1 cellular context compared by ENCODE assay signal in the genomic region with DNA sequence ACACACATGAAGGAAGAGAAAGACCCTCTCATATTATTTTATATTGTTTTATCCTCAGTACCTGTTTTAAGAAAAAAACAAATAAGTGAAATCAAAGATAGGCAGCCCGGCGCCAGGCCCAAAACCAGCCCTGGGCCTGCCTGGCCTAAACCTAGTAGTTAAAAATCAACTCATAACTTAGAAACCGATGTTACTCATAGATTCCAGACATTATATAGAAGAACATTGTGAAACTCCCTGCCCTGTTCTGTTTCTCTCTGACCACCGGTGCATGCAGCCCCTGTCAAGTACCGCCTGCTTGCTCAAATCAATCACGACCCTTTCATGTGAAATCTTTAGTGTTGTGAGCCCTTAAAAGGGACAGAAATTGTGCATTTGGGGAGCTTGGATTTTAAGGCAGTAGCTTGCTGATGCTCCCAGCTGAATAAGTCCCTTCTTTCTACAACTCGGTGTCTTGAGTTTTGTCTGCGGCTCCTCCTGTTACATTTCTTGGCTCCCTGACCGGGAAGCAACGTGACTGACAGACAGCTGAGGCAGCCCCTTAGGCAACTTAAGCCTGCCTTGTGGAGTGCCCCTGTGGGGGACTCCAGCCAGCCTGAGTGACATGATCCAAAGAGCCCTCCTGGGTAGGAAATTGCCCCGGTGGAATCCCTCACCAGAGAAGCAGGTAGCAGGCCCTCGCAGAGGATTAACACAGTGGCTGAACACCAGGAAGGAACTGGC.
TF ChIP-seq lines count a peak whose summit lies in the region.
"Not testable (repeated sequence)": the region's sequence is repeated elsewhere in the genome, so short reads cannot be mapped to it uniquely, and the experiment has no call there.

No MANE protein-coding gene starts in this region.

TF ChIP-seq in HepG2, 621 proteins besides CTCF, POLR2A, EP300 and RAD21 (continued from another document):
- peak; percentile 47 for TF ChIP-seq FOSL2 (CRISPR knock-in tag; IDR thresholded peaks at IDR 0.05)
- TF ChIP-seq ZFY (CRISPR knock-in tag; IDR thresholded peaks at IDR 0.05), result peak; percentile 55
- 0 out of 2 replicates have a peak, but pooled peaks have one; percentile 26 for TF ChIP-seq RFXAP (CRISPR knock-in tag; IDR thresholded peaks at IDR 0.05; ENCODE audit: borderline replicate concordance)
- peak; percentile 24; the same call in 1 of the 2 replicates for TF ChIP-seq PHF8 (CRISPR knock-in tag; IDR thresholded peaks at IDR 0.05)
- TF ChIP-seq, protein P1, sequence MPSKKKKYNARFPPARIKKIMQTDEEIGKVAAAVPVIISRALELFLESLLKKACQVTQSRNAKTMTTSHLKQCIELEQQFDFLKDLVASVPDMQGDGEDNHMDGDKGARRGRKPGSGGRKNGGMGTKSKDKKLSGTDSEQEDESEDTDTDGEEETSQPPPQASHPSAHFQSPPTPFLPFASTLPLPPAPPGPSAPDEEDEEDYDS (CRISPR knock-in tag; IDR thresholded peaks at IDR 0.05), result peak; percentile 51; the same call in 1 of the 2 replicates
- peak; percentile 15; the same call in 1 of the 2 replicates for TF ChIP-seq KAT7 (CRISPR knock-in tag; IDR thresholded peaks at IDR 0.05; ENCODE audit: borderline replicate concordance)
- TF ChIP-seq, protein P2, sequence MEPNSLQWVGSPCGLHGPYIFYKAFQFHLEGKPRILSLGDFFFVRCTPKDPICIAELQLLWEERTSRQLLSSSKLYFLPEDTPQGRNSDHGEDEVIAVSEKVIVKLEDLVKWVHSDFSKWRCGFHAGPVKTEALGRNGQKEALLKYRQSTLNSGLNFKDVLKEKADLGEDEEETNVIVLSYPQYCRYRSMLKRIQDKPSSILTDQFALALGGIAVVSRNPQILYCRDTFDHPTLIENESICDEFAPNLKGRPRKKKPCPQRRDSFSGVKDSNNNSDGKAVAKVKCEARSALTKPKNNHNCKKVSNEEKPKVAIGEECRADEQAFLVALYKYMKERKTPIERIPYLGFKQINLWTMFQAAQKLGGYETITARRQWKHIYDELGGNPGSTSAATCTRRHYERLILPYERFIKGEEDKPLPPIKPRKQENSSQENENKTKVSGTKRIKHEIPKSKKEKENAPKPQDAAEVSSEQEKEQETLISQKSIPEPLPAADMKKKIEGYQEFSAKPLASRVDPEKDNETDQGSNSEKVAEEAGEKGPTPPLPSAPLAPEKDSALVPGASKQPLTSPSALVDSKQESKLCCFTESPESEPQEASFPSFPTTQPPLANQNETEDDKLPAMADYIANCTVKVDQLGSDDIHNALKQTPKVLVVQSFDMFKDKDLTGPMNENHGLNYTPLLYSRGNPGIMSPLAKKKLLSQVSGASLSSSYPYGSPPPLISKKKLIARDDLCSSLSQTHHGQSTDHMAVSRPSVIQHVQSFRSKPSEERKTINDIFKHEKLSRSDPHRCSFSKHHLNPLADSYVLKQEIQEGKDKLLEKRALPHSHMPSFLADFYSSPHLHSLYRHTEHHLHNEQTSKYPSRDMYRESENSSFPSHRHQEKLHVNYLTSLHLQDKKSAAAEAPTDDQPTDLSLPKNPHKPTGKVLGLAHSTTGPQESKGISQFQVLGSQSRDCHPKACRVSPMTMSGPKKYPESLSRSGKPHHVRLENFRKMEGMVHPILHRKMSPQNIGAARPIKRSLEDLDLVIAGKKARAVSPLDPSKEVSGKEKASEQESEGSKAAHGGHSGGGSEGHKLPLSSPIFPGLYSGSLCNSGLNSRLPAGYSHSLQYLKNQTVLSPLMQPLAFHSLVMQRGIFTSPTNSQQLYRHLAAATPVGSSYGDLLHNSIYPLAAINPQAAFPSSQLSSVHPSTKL (CRISPR knock-in tag; IDR thresholded peaks at IDR 0.05), result peak; percentile 47; the same call in 1 of the 2 replicates
- TF ChIP-seq ZNF430 (CRISPR knock-in tag; IDR thresholded peaks at IDR 0.05), result peak; percentile 44; the same call in 1 of the 2 replicates
- peak; percentile 10; the same call in 1 of the 2 replicates for TF ChIP-seq NCOA2 (CRISPR knock-in tag; IDR thresholded peaks at IDR 0.05)
- 0 out of 2 replicates have a peak, but pooled peaks have one; percentile 14 for TF ChIP-seq GATAD2A (CRISPR knock-in tag; IDR thresholded peaks at IDR 0.05)
- 0 out of 2 replicates have a peak, but pooled peaks have one; percentile 21 for TF ChIP-seq POLR2AphosphoS5 (IDR thresholded peaks at IDR 0.05; ENCODE audit: low read depth, low read length)
- TF ChIP-seq, protein P3, sequence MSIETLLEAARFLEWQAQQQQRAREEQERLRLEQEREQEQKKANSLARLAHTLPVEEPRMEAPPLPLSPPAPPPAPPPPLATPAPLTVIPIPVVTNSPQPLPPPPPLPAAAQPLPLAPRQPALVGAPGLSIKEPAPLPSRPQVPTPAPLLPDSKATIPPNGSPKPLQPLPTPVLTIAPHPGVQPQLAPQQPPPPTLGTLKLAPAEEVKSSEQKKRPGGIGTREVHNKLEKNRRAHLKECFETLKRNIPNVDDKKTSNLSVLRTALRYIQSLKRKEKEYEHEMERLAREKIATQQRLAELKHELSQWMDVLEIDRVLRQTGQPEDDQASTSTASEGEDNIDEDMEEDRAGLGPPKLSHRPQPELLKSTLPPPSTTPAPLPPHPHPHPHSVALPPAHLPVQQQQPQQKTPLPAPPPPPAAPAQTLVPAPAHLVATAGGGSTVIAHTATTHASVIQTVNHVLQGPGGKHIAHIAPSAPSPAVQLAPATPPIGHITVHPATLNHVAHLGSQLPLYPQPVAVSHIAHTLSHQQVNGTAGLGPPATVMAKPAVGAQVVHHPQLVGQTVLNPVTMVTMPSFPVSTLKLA (IDR thresholded peaks at IDR 0.05), result 0 out of 2 replicates have a peak, but pooled peaks have one; percentile 5
- peak; percentile 36 for TF ChIP-seq ZFX (CRISPR knock-in tag; IDR thresholded peaks at IDR 0.05; ENCODE audit: low read depth)
- TF ChIP-seq, protein P4, sequence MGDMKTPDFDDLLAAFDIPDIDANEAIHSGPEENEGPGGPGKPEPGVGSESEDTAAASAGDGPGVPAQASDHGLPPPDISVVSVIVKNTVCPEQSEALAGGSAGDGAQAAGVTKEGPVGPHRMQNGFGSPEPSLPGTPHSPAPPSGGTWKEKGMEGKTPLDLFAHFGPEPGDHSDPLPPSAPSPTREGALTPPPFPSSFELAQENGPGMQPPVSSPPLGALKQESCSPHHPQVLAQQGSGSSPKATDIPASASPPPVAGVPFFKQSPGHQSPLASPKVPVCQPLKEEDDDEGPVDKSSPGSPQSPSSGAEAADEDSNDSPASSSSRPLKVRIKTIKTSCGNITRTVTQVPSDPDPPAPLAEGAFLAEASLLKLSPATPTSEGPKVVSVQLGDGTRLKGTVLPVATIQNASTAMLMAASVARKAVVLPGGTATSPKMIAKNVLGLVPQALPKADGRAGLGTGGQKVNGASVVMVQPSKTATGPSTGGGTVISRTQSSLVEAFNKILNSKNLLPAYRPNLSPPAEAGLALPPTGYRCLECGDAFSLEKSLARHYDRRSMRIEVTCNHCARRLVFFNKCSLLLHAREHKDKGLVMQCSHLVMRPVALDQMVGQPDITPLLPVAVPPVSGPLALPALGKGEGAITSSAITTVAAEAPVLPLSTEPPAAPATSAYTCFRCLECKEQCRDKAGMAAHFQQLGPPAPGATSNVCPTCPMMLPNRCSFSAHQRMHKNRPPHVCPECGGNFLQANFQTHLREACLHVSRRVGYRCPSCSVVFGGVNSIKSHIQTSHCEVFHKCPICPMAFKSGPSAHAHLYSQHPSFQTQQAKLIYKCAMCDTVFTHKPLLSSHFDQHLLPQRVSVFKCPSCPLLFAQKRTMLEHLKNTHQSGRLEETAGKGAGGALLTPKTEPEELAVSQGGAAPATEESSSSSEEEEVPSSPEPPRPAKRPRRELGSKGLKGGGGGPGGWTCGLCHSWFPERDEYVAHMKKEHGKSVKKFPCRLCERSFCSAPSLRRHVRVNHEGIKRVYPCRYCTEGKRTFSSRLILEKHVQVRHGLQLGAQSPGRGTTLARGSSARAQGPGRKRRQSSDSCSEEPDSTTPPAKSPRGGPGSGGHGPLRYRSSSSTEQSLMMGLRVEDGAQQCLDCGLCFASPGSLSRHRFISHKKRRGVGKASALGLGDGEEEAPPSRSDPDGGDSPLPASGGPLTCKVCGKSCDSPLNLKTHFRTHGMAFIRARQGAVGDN (CRISPR knock-in tag; IDR thresholded peaks at IDR 0.05), result peak; percentile 49
- TF ChIP-seq ZMYM4 (CRISPR knock-in tag; IDR thresholded peaks at IDR 0.05), result peak; percentile 41; the same call in 1 of the 2 replicates
- not testable (repeated sequence) for TF ChIP-seq SOX6 (IDR thresholded peaks at IDR 0.05)
- 0 out of 2 replicates have a peak, but pooled peaks have one; percentile 30 for TF ChIP-seq SOX6 (CRISPR knock-in tag; IDR thresholded peaks at IDR 0.05)
- peak; percentile 36; the same call in 1 of the 2 replicates for TF ChIP-seq CEBPG (CRISPR knock-in tag; IDR thresholded peaks at IDR 0.05)
- TF ChIP-seq STAG1 (CRISPR knock-in tag; IDR thresholded peaks at IDR 0.05), result 0 out of 2 replicates have a peak, but pooled peaks have one; percentile 5
- TF ChIP-seq POLR2G (IDR thresholded peaks at IDR 0.05; ENCODE audit: low read depth, low read length), result 0 out of 2 replicates have a peak, but pooled peaks have one; percentile 20
